24 cellular contexts compared by ENCODE assay signal in the genomic region with DNA sequence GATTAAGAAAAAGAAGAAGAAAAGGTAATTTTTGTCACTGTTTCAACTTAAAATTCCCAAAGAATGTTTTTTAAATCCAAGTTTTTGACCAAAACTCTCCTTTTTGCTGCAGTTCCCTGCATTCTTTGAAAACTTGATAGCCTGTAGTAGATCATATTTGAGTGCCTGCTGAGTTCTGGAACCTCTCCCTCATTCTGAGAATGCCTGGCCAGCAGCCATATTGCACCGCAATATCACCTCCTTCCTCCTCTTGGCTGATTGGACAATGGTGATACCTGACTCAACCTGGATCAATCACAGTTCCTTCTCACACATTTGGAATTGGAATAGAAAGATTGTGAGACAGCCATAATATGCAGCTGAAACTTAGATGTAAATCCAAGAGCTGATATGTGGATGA.
"Had no signal": no experiment of that assay in that cellular context is flagged by ENCODE, and none has a peak within 500 bp of the region (broad histone marks: within the 10 kb centered on the region; RNA-seq: fewer than 3 reads in every experiment).

No MANE protein-coding gene starts in this region.

- H3K4me3 Mint-ChIP-seq: activated CD4-positive, alpha-beta memory T cell treated with anti-CD3 and anti-CD28 coated beads, Interleukin-2, amount 10 ng/mL, durations not matched to agents 7 days and 5 days; activated CD4-positive, alpha-beta T cell treated with anti-CD3 and anti-CD28 coated beads, Interleukin-2, amount 10 ng/mL, durations not matched to agents 7 days and 5 days; activated T-cell treated with anti-CD3 and anti-CD28 coated beads, Interleukin-2, amount 50 U/mL, for 72 hours had no signal

- H3K27ac Mint-ChIP-seq: activated CD4-positive, alpha-beta memory T cell treated with anti-CD3 and anti-CD28 coated beads, Interleukin-2, amount 10 ng/mL, durations not matched to agents 7 days and 5 days; activated CD4-positive, alpha-beta T cell treated with anti-CD3 and anti-CD28 coated beads, Interleukin-2, amount 10 ng/mL, durations not matched to agents 7 days and 5 days; activated T-cell treated with anti-CD3 and anti-CD28 coated beads, Interleukin-2, amount 50 U/mL, for 72 hours; activated T-helper 2 cell treated with anti-CD3 and anti-CD28 coated beads, Interferon-gamma antibody, Interleukin-2, Interleukin-4, amounts not matched to agents 10 μg/mL and 5 μg/mL and 100 μg/mL, durations not matched to agents 14 hours and 24 hours and 36 hours had no signal

- H3K9me3 ChIP-seq: ascending aorta, breast epithelium had no signal

- H3K9me3 Mint-ChIP-seq: activated CD4-positive, alpha-beta memory T cell treated with anti-CD3 and anti-CD28 coated beads, Interleukin-2, amount 10 ng/mL, durations not matched to agents 7 days and 5 days; activated T-helper 2 cell treated with anti-CD3 and anti-CD28 coated beads, Interferon-gamma antibody, Interleukin-2, Interleukin-4, amounts not matched to agents 10 μg/mL and 5 μg/mL and 100 μg/mL, durations not matched to agents 14 hours and 24 hours and 36 hours had no signal

- H3K36me3 ChIP-seq: ascending aorta, breast epithelium had no signal

- DNase-seq: activated CD4-positive, alpha-beta memory T cell treated with anti-CD3 and anti-CD28 coated beads, Interleukin-2, amount 10 ng/mL, durations not matched to agents 7 days and 5 days; activated CD4-positive, alpha-beta T cell treated with anti-CD3 and anti-CD28 coated beads, Interleukin-2, amount 10 ng/mL, durations not matched to agents 7 days and 5 days; activated CD4-positive, CD25-positive, alpha-beta regulatory T cell; activated gamma-delta T cell treated with Interleukin-2 at 50 U/mL for 16 hours; activated naive CD4-positive, alpha-beta T cell treated with anti-CD3 and anti-CD28 coated beads, Interleukin-2, amount 50 U/mL, for 16 hours; activated T-cell treated with anti-CD3 and anti-CD28 coated beads for 4 hours; activated T-cell treated with anti-CD3 and anti-CD28 coated beads, Interleukin-2, amount 50 U/mL, for 72 hours; amniotic stem cell; caudate nucleus; Karpas-422; NCI-H1048; NCI-H146; NCI-H187 treated with DMSO at 0.1 percent for 48 hours; NCI-H2171; NCI-H2227 treated with DMSO at 0.1 percent for 48 hours; NCI-H446 treated with DMSO at 0.1 percent for 48 hours; NCI-H526; NCI-H82; SIG-M5; T-helper 1 cell had no signal

- H3K27me3 ChIP-seq: ascending aorta, breast epithelium had no signal

- H3K4me3 ChIP-seq: ascending aorta, breast epithelium, K562 had no signal

- ATAC-seq: activated T-cell treated with anti-CD3 and anti-CD28 coated beads, Interleukin-2, amount 50 U/mL, for 72 hours; K562 had no signal
